9 cellular contexts compared by ENCODE assay signal in the genomic region with DNA sequence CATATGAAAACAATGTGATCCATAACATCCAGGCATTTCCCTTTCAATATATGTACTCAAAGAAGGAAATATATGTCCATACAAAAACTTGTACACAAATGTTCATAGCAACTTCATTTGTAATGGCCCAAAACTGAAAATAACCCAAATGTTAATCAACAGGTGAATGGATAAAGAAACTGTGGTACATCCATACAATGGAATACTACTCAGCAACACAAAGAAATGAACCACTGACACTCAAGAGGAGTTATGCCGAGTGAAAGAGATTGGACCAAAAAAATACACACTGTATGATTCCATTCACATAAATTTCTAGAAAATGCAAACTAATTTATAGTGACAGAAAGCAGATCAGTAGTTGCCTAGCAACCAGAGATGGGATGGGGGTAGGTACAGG.
"Had no signal": no experiment of that assay in that cellular context is flagged by ENCODE, and none has a peak within 500 bp of the region (broad histone marks: within the 10 kb centered on the region; RNA-seq: fewer than 3 reads in every experiment).

No MANE protein-coding gene starts in this region.

- H3K9me3 ChIP-seq: HAP-1 had no signal

- H3K4me3 ChIP-seq: GM23338, HAP-1 had no signal

- H2AFZ ChIP-seq: GM23338 had no signal

- H3K9ac ChIP-seq: KMS-11 had no signal

- DNase-seq: H7, IMR-90, KBM-7 had no signal

- H3K4me3 Mint-ChIP-seq: GM23338 had no signal

- H3K27ac ChIP-seq: KMS-11 had no signal

- H3K4me2 ChIP-seq: GM23338, KMS-11 had no signal

- H3K36me3 ChIP-seq: HAP-1 had no signal

- H3K27ac Mint-ChIP-seq: GM23338 had no signal

- FAIRE-seq: H1, HTR-8/SVneo had no signal

- ATAC-seq: GM23338, HCT116 had no signal
